Comparison of ENCODE assay signal across 2 cellular contexts in the genomic region with DNA sequence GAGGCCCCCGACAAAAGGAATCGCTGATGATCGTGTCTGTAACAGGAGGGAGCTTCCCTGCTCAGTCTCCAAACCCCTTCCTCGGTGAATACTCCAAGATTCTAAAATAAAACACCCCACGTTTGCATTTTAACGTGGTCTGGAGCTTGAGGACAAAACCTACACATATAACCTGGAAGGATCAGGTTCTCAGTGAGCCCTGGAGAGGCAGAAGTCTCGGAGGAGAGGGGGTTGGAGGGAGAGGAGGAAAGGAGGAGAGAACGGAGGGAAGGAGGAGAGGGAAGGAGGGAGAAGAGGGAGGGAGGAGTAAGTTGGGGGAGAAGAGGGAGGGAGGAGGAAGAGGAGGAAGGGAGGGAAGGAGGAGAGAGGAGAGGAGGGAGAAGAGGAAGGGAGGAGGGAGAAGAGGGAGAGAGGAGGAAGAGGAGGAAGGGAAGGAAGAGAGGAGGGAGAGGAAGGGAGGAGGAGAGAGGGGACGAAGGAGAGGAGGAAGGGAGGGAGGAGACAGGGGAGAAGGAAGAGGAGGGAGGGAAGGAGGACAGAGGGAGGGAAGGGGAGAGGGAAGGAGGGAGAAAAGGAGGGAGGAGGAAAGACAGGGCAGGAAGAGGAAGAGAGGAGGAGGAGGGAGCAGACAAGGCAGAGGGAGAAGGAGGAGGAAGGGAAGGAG.
TF ChIP-seq lines count a peak whose summit lies in the region.

No MANE protein-coding gene starts in this region.

TF ChIP-seq in HEK293, 187 proteins besides CTCF, POLR2A, EP300 and RAD21 (continues in another document):
- no peak for TF ChIP-seq ZNF501 (tag by site-specific recombination; IDR thresholded peaks at IDR 0.05)
- TF ChIP-seq ZNF791 (tag by site-specific recombination; IDR thresholded peaks at IDR 0.05), result 0 out of 2 replicates have a peak, but pooled peaks have one; percentile 52
- TF ChIP-seq, protein P1, sequence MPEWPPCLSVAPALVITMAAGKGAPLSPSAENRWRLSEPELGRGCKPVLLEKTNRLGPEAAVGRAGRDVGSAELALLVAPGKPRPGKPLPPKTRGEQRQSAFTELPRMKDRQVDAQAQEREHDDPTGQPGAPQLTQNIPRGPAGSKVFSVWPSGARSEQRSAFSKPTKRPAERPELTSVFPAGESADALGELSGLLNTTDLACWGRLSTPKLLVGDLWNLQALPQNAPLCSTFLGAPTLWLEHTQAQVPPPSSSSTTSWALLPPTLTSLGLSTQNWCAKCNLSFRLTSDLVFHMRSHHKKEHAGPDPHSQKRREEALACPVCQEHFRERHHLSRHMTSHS (tag by site-specific recombination; IDR thresholded peaks at IDR 0.05), result 0 out of 2 replicates have a peak, but pooled peaks have one; percentile 28
- TF ChIP-seq, protein P2, sequence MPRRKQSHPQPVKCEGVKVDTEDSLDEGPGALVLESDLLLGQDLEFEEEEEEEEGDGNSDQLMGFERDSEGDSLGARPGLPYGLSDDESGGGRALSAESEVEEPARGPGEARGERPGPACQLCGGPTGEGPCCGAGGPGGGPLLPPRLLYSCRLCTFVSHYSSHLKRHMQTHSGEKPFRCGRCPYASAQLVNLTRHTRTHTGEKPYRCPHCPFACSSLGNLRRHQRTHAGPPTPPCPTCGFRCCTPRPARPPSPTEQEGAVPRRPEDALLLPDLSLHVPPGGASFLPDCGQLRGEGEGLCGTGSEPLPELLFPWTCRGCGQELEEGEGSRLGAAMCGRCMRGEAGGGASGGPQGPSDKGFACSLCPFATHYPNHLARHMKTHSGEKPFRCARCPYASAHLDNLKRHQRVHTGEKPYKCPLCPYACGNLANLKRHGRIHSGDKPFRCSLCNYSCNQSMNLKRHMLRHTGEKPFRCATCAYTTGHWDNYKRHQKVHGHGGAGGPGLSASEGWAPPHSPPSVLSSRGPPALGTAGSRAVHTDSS (tag by site-specific recombination; IDR thresholded peaks at IDR 0.05), result peak; percentile 75
- TF ChIP-seq OSR2 (tag by site-specific recombination; IDR thresholded peaks at IDR 0.05), result no peak
- TF ChIP-seq ZNF629 (tag by site-specific recombination; IDR thresholded peaks at IDR 0.05), result no peak
- TF ChIP-seq ZNF362 (tag by site-specific recombination; IDR thresholded peaks at IDR 0.05), result no peak
- peak; percentile 56 for TF ChIP-seq SP3 (tag by site-specific recombination; IDR thresholded peaks at IDR 0.05)
- peak; percentile 91 for TF ChIP-seq ZNF398 (tag by site-specific recombination; IDR thresholded peaks at IDR 0.05)
- no peak for TF ChIP-seq ZBTB17 (tag by site-specific recombination; IDR thresholded peaks at IDR 0.05)
- TF ChIP-seq PBX3 (CRISPR knock-in tag; IDR thresholded peaks at IDR 0.05), result no peak
- TF ChIP-seq ZBTB20 (tag by site-specific recombination; IDR thresholded peaks at IDR 0.05), result no peak
- TF ChIP-seq PRDM1 (tag by site-specific recombination; IDR thresholded peaks at IDR 0.05), result peak; percentile 22; the same call in 1 of the 2 replicates
- TF ChIP-seq, protein P3, sequence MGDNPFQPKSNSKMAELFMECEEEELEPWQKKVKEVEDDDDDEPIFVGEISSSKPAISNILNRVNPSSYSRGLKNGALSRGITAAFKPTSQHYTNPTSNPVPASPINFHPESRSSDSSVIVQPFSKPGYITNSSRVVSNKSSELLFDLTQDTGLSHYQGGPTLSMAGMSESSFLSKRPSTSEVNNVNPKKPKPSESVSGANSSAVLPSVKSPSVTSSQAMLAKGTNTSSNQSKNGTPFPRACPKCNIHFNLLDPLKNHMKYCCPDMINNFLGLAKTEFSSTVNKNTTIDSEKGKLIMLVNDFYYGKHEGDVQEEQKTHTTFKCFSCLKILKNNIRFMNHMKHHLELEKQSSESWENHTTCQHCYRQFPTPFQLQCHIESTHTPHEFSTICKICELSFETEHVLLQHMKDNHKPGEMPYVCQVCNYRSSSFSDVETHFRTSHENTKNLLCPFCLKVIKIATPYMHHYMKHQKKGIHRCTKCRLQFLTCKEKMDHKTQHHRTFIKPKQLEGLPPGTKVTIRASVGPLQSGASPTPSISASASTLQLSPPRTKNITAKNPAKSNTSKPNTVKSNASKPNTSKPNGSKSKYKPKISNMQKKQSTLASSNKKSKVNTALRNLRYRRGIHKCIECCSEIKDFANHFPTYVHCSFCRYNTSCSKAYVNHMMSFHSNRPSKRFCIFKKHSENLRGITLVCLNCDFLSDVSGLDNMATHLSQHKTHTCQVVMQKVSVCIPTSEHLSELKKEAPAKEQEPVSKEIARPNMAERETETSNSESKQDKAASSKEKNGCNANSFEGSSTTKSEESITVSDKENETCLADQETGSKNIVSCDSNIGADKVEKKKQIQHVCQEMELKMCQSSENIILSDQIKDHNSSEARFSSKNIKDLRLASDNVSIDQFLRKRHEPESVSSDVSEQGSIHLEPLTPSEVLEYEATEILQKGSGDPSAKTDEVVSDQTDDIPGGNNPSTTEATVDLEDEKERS (tag by site-specific recombination; IDR thresholded peaks at IDR 0.05), result no peak
- TF ChIP-seq SP7 (tag by site-specific recombination; IDR thresholded peaks at IDR 0.05), result no peak
- TF ChIP-seq ZNF112 (tag by site-specific recombination; IDR thresholded peaks at IDR 0.05), result no peak
- TF ChIP-seq SP2 (tag by site-specific recombination; IDR thresholded peaks at IDR 0.05), result peak; percentile 57

TF ChIP-seq in WTC11, 78 proteins besides CTCF, POLR2A, EP300 and RAD21:
- TF ChIP-seq RORB (CRISPR knock-in tag; IDR thresholded peaks at IDR 0.05) (no peak), GABPB1 (CRISPR knock-in tag; IDR thresholded peaks at IDR 0.05) (no peak), SP1 (CRISPR knock-in tag; conservative IDR thresholded peaks at IDR 0.05) (no peak), ZNF416 (CRISPR knock-in tag; IDR thresholded peaks at IDR 0.05) (no peak), ZNF263 (CRISPR knock-in tag; IDR thresholded peaks at IDR 0.05; ENCODE audit: low read depth) (peak; percentile 92)
